Comparison of ENCODE assay signal across 14 cellular contexts in the genomic region with DNA sequence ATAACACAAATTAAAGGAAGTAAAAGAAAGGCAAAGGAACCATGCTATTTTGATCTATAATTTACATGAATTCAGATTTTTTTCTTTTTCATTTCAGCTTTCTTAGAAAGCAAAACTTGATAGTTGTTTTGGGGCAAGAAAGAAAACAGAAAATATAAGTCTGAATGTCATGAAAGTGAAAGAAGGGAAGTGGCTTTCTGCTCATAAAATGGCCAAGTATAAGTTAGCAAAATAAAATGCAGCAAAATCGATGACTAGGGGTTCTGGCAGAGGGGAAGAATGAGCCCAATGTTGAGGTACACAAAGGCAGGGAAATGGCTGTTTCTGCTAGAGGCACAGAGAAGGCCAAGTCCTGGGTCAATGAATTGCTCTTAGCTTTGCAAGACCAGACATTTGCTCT. TPM values are rescaled to one million over a fixed set of nuclear protein-coding genes. Genes with fewer than 3 reads are reported as not detected.
A peak's percentile ranks its signal among the peaks of the same experiment; 100 is the strongest.
DNase-seq lines count a peak whose midpoint lies in the region; ATAC-seq and TF ChIP-seq lines count a peak whose summit lies in the region.
"Had no signal": no experiment of that assay in that cellular context is flagged by ENCODE, and none has a peak within 500 bp of the region (broad histone marks: within the 10 kb centered on the region; RNA-seq: fewer than 3 reads in every experiment).

No MANE protein-coding gene starts in this region.

- H3K4me1 Mint-ChIP-seq in T-helper 1 cell treated with Interleukin-12 subunit alpha and Interleukin-12 subunit beta and Interleukin-4 antibody, amounts not matched to agents 30 μg/mL and 1 μg/mL, for 36 hours (ENCODE audit: low read depth): peaks cover 24% of the 10 kb centered on the region
- no peaks in the 10 kb centered on the region for H3K4me1 Mint-ChIP-seq in endodermal cell
- H3K4me1 Mint-ChIP-seq: WTC11 had no signal

- H3K27me3 ChIP-seq in DND-41 (ENCODE audit: insufficient read depth, low read length, poor library complexity) (no peaks in the 10 kb centered on the region), endodermal cell (ENCODE audit: control insufficient read depth, insufficient read depth, low read length, poor library complexity, severe bottlenecking) (no peaks in the 10 kb centered on the region)
- H3K27me3 ChIP-seq: left lung had no signal

- H3K4me3 Mint-ChIP-seq in T-helper 1 cell treated with Interleukin-12 subunit alpha and Interleukin-12 subunit beta and Interleukin-4 antibody, amounts not matched to agents 30 μg/mL and 1 μg/mL, for 36 hours: peak overlapping the region; percentile 28
- no peak overlapping the region for H3K4me3 Mint-ChIP-seq in endodermal cell
- H3K4me3 Mint-ChIP-seq: WTC11 had no signal

- peaks cover 8% of the 10 kb centered on the region for H3K4me1 ChIP-seq in DND-41 (ENCODE audit: insufficient read depth, low read length)
- H3K4me1 ChIP-seq in endodermal cell (ENCODE audit: control insufficient read depth, insufficient read depth, low read length): no peaks in the 10 kb centered on the region
- H3K4me1 ChIP-seq: left lung had no signal

- peaks cover 37% of the 10 kb centered on the region for H3K9me3 Mint-ChIP-seq in T-helper 1 cell treated with Interleukin-12 subunit alpha and Interleukin-12 subunit beta and Interleukin-4 antibody, amounts not matched to agents 30 μg/mL and 1 μg/mL, for 36 hours
- peaks cover 7% of the 10 kb centered on the region for H3K9me3 Mint-ChIP-seq in endodermal cell

- no peaks in the 10 kb centered on the region for H3K79me2 ChIP-seq in DND-41 (ENCODE audit: insufficient read depth, low read length)

- peaks cover 20% of the 10 kb centered on the region for H3K36me3 Mint-ChIP-seq in T-helper 1 cell treated with Interleukin-12 subunit alpha and Interleukin-12 subunit beta and Interleukin-4 antibody, amounts not matched to agents 30 μg/mL and 1 μg/mL, for 36 hours (ENCODE audit: low read depth)
- no peaks in the 10 kb centered on the region for H3K36me3 Mint-ChIP-seq in endodermal cell (ENCODE audit: low read depth)
- H3K36me3 Mint-ChIP-seq: WTC11 had no signal

- no peaks in the 10 kb centered on the region for H4K20me1 ChIP-seq in DND-41 (ENCODE audit: insufficient read depth, low read length)

- H3K27ac ChIP-seq in DND-41 (ENCODE audit: low read length) (no peak overlapping the region; the same call in 1 of the 2 replicates), endodermal cell (ENCODE audit: low read depth, low read length) (no peak overlapping the region)
- H3K27ac ChIP-seq: left lung had no signal

- peak overlapping the region; percentile 47; the same call in 1 of the 2 replicates for H2AFZ ChIP-seq in DND-41 (ENCODE audit: low read depth, low read length)

- no peaks in the 10 kb centered on the region for H3K36me3 ChIP-seq in DND-41 (ENCODE audit: insufficient read depth, low read length)
- no peaks in the 10 kb centered on the region for H3K36me3 ChIP-seq in endodermal cell (ENCODE audit: control insufficient read depth, insufficient read depth, low read length)
- H3K36me3 ChIP-seq: left lung had no signal

- peaks cover 10% of the 10 kb centered on the region for H3K9me3 ChIP-seq in DND-41 (ENCODE audit: insufficient read depth, low read length, severe bottlenecking)
- H3K9me3 ChIP-seq in endodermal cell (ENCODE audit: control insufficient read depth, low read length): no peaks in the 10 kb centered on the region

- peak overlapping the region; percentile 76 for H3K27ac Mint-ChIP-seq in T-helper 1 cell treated with Interleukin-12 subunit alpha and Interleukin-12 subunit beta and Interleukin-4 antibody, amounts not matched to agents 30 μg/mL and 1 μg/mL, for 36 hours
- H3K27ac Mint-ChIP-seq in endodermal cell: no peak overlapping the region
- H3K27ac Mint-ChIP-seq: WTC11 had no signal

- ATAC-seq in DND-41 (ENCODE audit: insufficient read depth, low read depth): no peak; the same call in 2 of the 3 replicates
- ATAC-seq in GM19035 (IDR thresholded peaks at IDR 0.05; ENCODE audit: unreplicated experiment): peak; percentile 75
- peak; percentile 50 for ATAC-seq in HG02938 (IDR thresholded peaks at IDR 0.05; ENCODE audit: unreplicated experiment)
- ATAC-seq in HG03196 (IDR thresholded peaks at IDR 0.05; ENCODE audit: unreplicated experiment): no peak
- ATAC-seq: left lung, WTC11 had no signal

- DNase-seq in DND-41 (no peak), NCI-H748 treated with DMSO at 0.1 percent for 48 hours (lab: John Stamatoyannopoulos, UW) (no peak), NCI-H1436 treated with DMSO at 0.1 percent for 48 hours (lab: John Stamatoyannopoulos, UW) (no peak), endodermal cell (no peak)
- DNase-seq: left lung; NCI-H2107; stimulated activated naive CD4-positive, alpha-beta T cell had no signal

- no peak overlapping the region for H3K4me2 ChIP-seq in DND-41 (ENCODE audit: insufficient read depth, low read length)

- H3K9ac ChIP-seq in DND-41 (ENCODE audit: low read depth, low read length) (no peak overlapping the region), endodermal cell (ENCODE audit: extremely low read depth, low read length, poor library complexity, severe bottlenecking) (no peak overlapping the region)

- H3K4me3 ChIP-seq in DND-41 (ENCODE audit: low read depth in 1 of 2, low read length in 2 of 2) (no peak overlapping the region), endodermal cell (ENCODE audit: low read length) (no peak overlapping the region)
- H3K4me3 ChIP-seq: left lung had no signal

- H3K27me3 Mint-ChIP-seq in T-helper 1 cell treated with Interleukin-12 subunit alpha and Interleukin-12 subunit beta and Interleukin-4 antibody, amounts not matched to agents 30 μg/mL and 1 μg/mL, for 36 hours (ENCODE audit: low read depth): peaks cover 14% of the 10 kb centered on the region
- H3K27me3 Mint-ChIP-seq in endodermal cell (ENCODE audit: insufficient read depth): peaks cover 2% of the 10 kb centered on the region

- 87 to 100% methylated on average over 1 of the region's 1 CpG for WGBS in endodermal cell (ENCODE audit: insufficient coverage in 1 of 2, insufficient read length in 1 of 2), 2 experiments

- TF ChIP-seq CTCF in DND-41 (IDR thresholded peaks at IDR 0.05; ENCODE audit: borderline replicate concordance, extremely low read depth, low read length, poor library complexity, severe bottlenecking): no peak
- no peak for TF ChIP-seq CTCF in endodermal cell (conservative IDR thresholded peaks at IDR 0.05)

RNA-seq across cellular contexts. Expression of a gene that starts 3.0 kb away (rescaled TPM):
- total RNA-seq in endodermal cell: not detected
- polyA plus RNA-seq in endodermal cell (2013, experiment 1 of 2): not detected
- not detected for polyA plus RNA-seq in endodermal cell (2013, experiment 2 of 2)
- total RNA-seq: H1, left lung, osteoblast, WTC11 had no signal
- polyA plus RNA-seq: H1 had no signal

RNA-seq across cellular contexts. Expression of a gene that starts 21.8 kb away (rescaled TPM):
- total RNA-seq in endodermal cell: not detected
- not detected for polyA plus RNA-seq in endodermal cell (2013, experiment 1 of 2)
- polyA plus RNA-seq in endodermal cell (2013, experiment 2 of 2): not detected
- total RNA-seq: H1, left lung, osteoblast, WTC11 had no signal
- polyA plus RNA-seq: H1 had no signal

RNA-seq across cellular contexts. Expression of a gene that starts 42.8 kb away (rescaled TPM):
- not detected for total RNA-seq in endodermal cell
- not detected for polyA plus RNA-seq in endodermal cell (2013, experiment 1 of 2)
- not detected for polyA plus RNA-seq in endodermal cell (2013, experiment 2 of 2)
- total RNA-seq: H1, left lung, osteoblast, WTC11 had no signal
- polyA plus RNA-seq: H1 had no signal

RNA-seq across cellular contexts. Expression of a gene that starts 57.4 kb away (rescaled TPM):
- not detected for total RNA-seq in endodermal cell
- not detected for polyA plus RNA-seq in endodermal cell (2013, experiment 1 of 2)
- polyA plus RNA-seq in endodermal cell (2013, experiment 2 of 2): not detected
- total RNA-seq: H1, left lung, osteoblast, WTC11 had no signal
- polyA plus RNA-seq: H1 had no signal

Comparison
In these comparisons a context has a peak if more than half of its experiments do, and no peak if none do; other contexts are left out.
1. ATAC-seq: peak in GM19035 (single experiment) and HG02938 (single experiment); none in DND-41 (single experiment) and HG03196 (single experiment).